In the genomic region with DNA sequence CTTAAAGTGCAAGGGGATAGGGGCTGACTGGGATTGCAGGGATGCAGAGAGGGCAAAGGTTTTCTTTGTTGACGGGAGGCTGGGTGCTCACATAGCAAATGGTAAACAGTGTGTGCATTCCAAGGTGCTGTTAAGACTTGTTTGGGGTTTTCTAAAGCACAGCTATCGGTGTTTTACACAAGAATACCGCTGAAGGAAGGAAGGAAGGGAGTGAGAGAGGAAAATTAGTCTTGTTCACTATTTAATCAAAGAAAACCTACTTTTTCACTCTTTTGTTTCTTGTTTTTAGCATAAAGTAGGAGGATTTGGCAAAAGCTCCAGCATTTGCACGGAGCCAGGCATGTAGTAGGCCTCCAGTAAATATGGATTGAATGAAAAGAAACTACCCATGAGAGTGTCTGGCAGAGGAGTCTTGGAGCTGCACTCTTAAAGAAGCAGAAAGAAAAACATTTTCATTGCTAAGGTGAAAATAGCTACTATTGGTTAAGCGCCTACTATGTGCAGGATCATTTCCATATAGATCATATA, we compare ENCODE assay signal across 18 cellular contexts.
DNase-seq lines count a peak whose midpoint lies in the region; ATAC-seq, FAIRE-seq and TF ChIP-seq lines count a peak whose summit lies in the region.
"Had no signal": no experiment of that assay in that cellular context is flagged by ENCODE, and none has a peak within 500 bp of the region (broad histone marks: within the 10 kb centered on the region; RNA-seq: fewer than 3 reads in every experiment).

No MANE protein-coding gene starts in this region.

- H3K27me3 Mint-ChIP-seq in chondrocyte (ENCODE audit: low read depth) = no peaks in the 10 kb centered on the region
- H3K27me3 Mint-ChIP-seq: stimulated activated memory B cell treated with anti-CD40 and anti-IgM and Interleukin-4, amounts not matched to agents 10 μg/mL and 1 μg/mL and 100 μg/mL, for 72 hours had no signal

- peaks cover 11% of the 10 kb centered on the region for H3K9me3 Mint-ChIP-seq in chondrocyte (ENCODE audit: low read depth)

- CTCF ChIA-PET in IMR-90 (lab: Yijun Ruan, JAX) = interaction anchor here (0.7 kb wide), 1 partner anchor 13 kb away, joined by 3 read pairs; no protein-coding TSS in a partner anchor

- H3K36me3 Mint-ChIP-seq in chondrocyte (ENCODE audit: low read depth) = peaks cover 11% of the 10 kb centered on the region
- H3K36me3 Mint-ChIP-seq: CD14-positive monocyte; stimulated activated memory B cell treated with anti-CD40 and anti-IgM and Interleukin-4, amounts not matched to agents 10 μg/mL and 1 μg/mL and 100 μg/mL, for 72 hours had no signal

- in situ Hi-C loops in IMR-90 (cut with MboI; ENCODE audit: low sequenced_read_pairs) = no loop called here

- H3K4ac ChIP-seq in IMR-90 (ENCODE audit: low read depth, low read length) = peak overlapping the region; percentile 98

- no peaks in the 10 kb centered on the region for H4K20me1 ChIP-seq in IMR-90 (ENCODE audit: insufficient read depth, low read length)

- peak overlapping the region; percentile 85 for H4K5ac ChIP-seq in IMR-90 (ENCODE audit: low read depth, low read length)

- H3K4me1 ChIP-seq in IMR-90 (ENCODE audit: control insufficient read depth, insufficient read depth, low read length) = peaks cover 22% of the 10 kb centered on the region
- H3K4me1 ChIP-seq in iPS-18a (ENCODE audit: control insufficient read depth, low read depth, low read length) = peaks cover 34% of the 10 kb centered on the region

- peak overlapping the region; percentile 73 for H2AK5ac ChIP-seq in IMR-90 (ENCODE audit: low read depth, low read length)

- H3K23ac ChIP-seq in IMR-90 (ENCODE audit: low read depth, low read length) = peak overlapping the region; percentile 95

- BruUV-seq in IMR-90 (replicated peaks; lab: Mats Ljungman, UMichigan) = no TSS peak

- peak overlapping the region; percentile 98 for H2BK120ac ChIP-seq in IMR-90 (ENCODE audit: low read depth, low read length)

- no peak for TF ChIP-seq CTCF in IMR-90 (conservative IDR thresholded peaks at IDR 0.05; ENCODE audit: low read depth, low read length)
- TF ChIP-seq CTCF in chondrocyte (IDR thresholded peaks at IDR 0.05) = no peak

- H3K56ac ChIP-seq in IMR-90 (ENCODE audit: extremely low read depth, insufficient read depth, low read length) = peak overlapping the region; percentile 68; the same call in 1 of the 2 replicates

- H3K4me3 Mint-ChIP-seq in chondrocyte (ENCODE audit: unreplicated experiment) = no peak overlapping the region
- H3K4me3 Mint-ChIP-seq: activated T-helper 1 cell treated with anti-CD3 and anti-CD28 coated beads, Interleukin-12 subunit alpha, Interleukin-12 subunit beta, Interleukin-2, Interleukin-4 antibody, amounts not matched to agents 30 ng/mL and 10 ng/mL and 1 ng/mL, durations not matched to agents 14 hours and 24 hours and 36 hours; CD14-positive monocyte; stimulated activated memory B cell treated with anti-CD40 and anti-IgM and Interleukin-4, amounts not matched to agents 10 μg/mL and 1 μg/mL and 100 μg/mL, for 72 hours had no signal

- peak overlapping the region; percentile 96 for H2BK5ac ChIP-seq in IMR-90 (ENCODE audit: low read depth, low read length, poor library complexity, severe bottlenecking)

- peak overlapping the region; percentile 42 for H2BK15ac ChIP-seq in IMR-90 (ENCODE audit: low read depth, low read length)

- peak overlapping the region; percentile 80 for H3K18ac ChIP-seq in IMR-90 (ENCODE audit: low read depth, low read length)

- dilution Hi-C loops in IMR-90 (cut with HindIII; ENCODE audit: low sequenced_read_pairs, unreplicated experiment) = no loop called here

- TF ChIP-seq POLR2A in IMR-90 (IDR thresholded peaks at IDR 0.05; ENCODE audit: low read depth, low read length) (no peak), GM12892 (IDR thresholded peaks at IDR 0.05; ENCODE audit: low read depth, low read length) (no peak)

- H3K79me1 ChIP-seq in IMR-90 (ENCODE audit: low read depth in 1 of 2, low read length in 2 of 2) = no peaks in the 10 kb centered on the region

- POLR2A ChIA-PET in IMR-90 (lab: Charles Lee; ENCODE audit: unreplicated experiment) = interaction anchor here (1.0 kb wide), 1 partner anchor 116 kb away, joined by 4 read pairs; no protein-coding TSS in a partner anchor

- H3K9ac ChIP-seq in IMR-90 (ENCODE audit: low read depth, low read length) (peak overlapping the region; percentile 28), iPS-18a (ENCODE audit: low read length) (peak overlapping the region; percentile 11)

- H3K36me3 ChIP-seq in IMR-90 (ENCODE audit: control insufficient read depth, insufficient read depth, low read length) (no peaks in the 10 kb centered on the region), iPS-18a (ENCODE audit: control insufficient read depth, low read depth, low read length) (no peaks in the 10 kb centered on the region)

- FAIRE-seq in GM12892 (lab: Jason Lieb, UNC) = no peak
- FAIRE-seq: HTR-8/SVneo had no signal

- peak; percentile 62 for DNase-seq in IMR-90
- no peak for DNase-seq in chondrocyte (ENCODE audit: low spot score)
- DNase-seq in GM12892 (ENCODE audit: insufficient read length) = no peak
- DNase-seq in activated effector memory CD4-positive, alpha-beta T cell treated with Interleukin-2 at 50 U/mL for 16 hours = no peak
- no peak for DNase-seq in NCI-H2227 (lab: John Stamatoyannopoulos, UW; ENCODE audit: unreplicated experiment)
- no peak for DNase-seq in stimulated activated CD4-positive, alpha-beta T cell treated with anti-CD3 and anti-CD28 coated beads, Interleukin-4, amount 100 ng/mL, for 4 hours
- DNase-seq: anterior cingulate cortex, dermis blood vessel endothelial cell, DND-41, NCI-H2171 treated with DMSO at 0.1 percent for 48 hours, right cardiac atrium, SIG-M5 had no signal

- peak overlapping the region; percentile 81 for H3K27ac ChIP-seq in IMR-90 (ENCODE audit: insufficient read depth, low read length)
- H3K27ac ChIP-seq in iPS-18a (ENCODE audit: low read length) = peak overlapping the region; percentile 3
- H3K27ac ChIP-seq in skin epidermis = peak overlapping the region in 14 of 21 experiments; percentile 7 to 76 (median 57)

- WGBS in IMR-90 (ENCODE audit: extremely low coverage in 2 of 2, insufficient read length in 1 of 2), 2 experiments = 0% methylated on average over 1 of the region's 5 CpGs; no CpG with 5 or more reads in 1 of the 2 experiments

- peak overlapping the region; percentile 98 for H2BK20ac ChIP-seq in IMR-90 (ENCODE audit: low read depth, low read length)

- H3K27ac Mint-ChIP-seq in chondrocyte (ENCODE audit: unreplicated experiment) = peak overlapping the region; percentile 94
- H3K27ac Mint-ChIP-seq: activated T-helper 1 cell treated with anti-CD3 and anti-CD28 coated beads, Interleukin-12 subunit alpha, Interleukin-12 subunit beta, Interleukin-2, Interleukin-4 antibody, amounts not matched to agents 30 ng/mL and 10 ng/mL and 1 ng/mL, durations not matched to agents 14 hours and 24 hours and 36 hours; CD14-positive monocyte; stimulated activated memory B cell treated with anti-CD40 and anti-IgM and Interleukin-4, amounts not matched to agents 10 μg/mL and 1 μg/mL and 100 μg/mL, for 72 hours had no signal

- peaks cover 58% of the 10 kb centered on the region for H3K4me1 Mint-ChIP-seq in chondrocyte (ENCODE audit: low read depth)
- H3K4me1 Mint-ChIP-seq: stimulated activated memory B cell treated with anti-CD40 and anti-IgM and Interleukin-4, amounts not matched to agents 10 μg/mL and 1 μg/mL and 100 μg/mL, for 72 hours had no signal

- peak overlapping the region; percentile 61 for H3K4me2 ChIP-seq in IMR-90 (ENCODE audit: low read depth, low read length)

- peaks cover 7% of the 10 kb centered on the region; the same call in 1 of the 2 replicates for H3K9me1 ChIP-seq in IMR-90 (ENCODE audit: insufficient read depth, low read length)

- no peak overlapping the region for H3K4me3 ChIP-seq in IMR-90 (ENCODE audit: insufficient read depth, low read depth, low read length)
- H3K4me3 ChIP-seq in iPS-18a (ENCODE audit: low read length) = no peak overlapping the region
- H3K4me3 ChIP-seq in skin epidermis = no peak overlapping the region

- peak overlapping the region; percentile 95 for H3K14ac ChIP-seq in IMR-90 (replicated peaks; ENCODE audit: low read depth, low read length)

- intact Hi-C loops in IMR-90 (cut with micrococcal nuclease) = loop anchor here (5.0 kb wide), 5 partner anchors 100 to 750 kb away; partner anchors contain the start of gene PDGFRA

- peak; percentile 43 for ATAC-seq in IMR-90 (ENCODE audit: low read depth)
- ATAC-seq: stimulated activated memory B cell treated with anti-CD40 and anti-IgM and Interleukin-4, amounts not matched to agents 10 μg/mL and 1 μg/mL and 100 μg/mL, for 72 hours had no signal

- H2AK9ac ChIP-seq in IMR-90 (replicated peaks; ENCODE audit: low read depth, low read length, poor library complexity) = peak overlapping the region; percentile 47

- H4K91ac ChIP-seq in IMR-90 (ENCODE audit: insufficient read depth, low read depth, low read length) = peak overlapping the region; percentile 95

- H2AFZ ChIP-seq in IMR-90 (replicated peaks; ENCODE audit: low read length, poor library complexity) = peak overlapping the region; percentile 82

- H3K27me3 ChIP-seq in IMR-90 (ENCODE audit: control insufficient read depth, insufficient read depth, low read length) (no peaks in the 10 kb centered on the region), iPS-18a (ENCODE audit: control insufficient read depth, insufficient read depth, low read length) (no peaks in the 10 kb centered on the region)

- TF ChIP-seq RAD21 in IMR-90 (IDR thresholded peaks at IDR 0.05; ENCODE audit: low read length) = no peak

- H4K8ac ChIP-seq in IMR-90 (ENCODE audit: low read depth in 2 of 2, low read length in 2 of 2) = peak overlapping the region; percentile 30 to 73; a peak in 3 of 4 replicates

- H3K9me3 ChIP-seq in IMR-90 (ENCODE audit: control insufficient read depth, insufficient read depth, low read length) (no peaks in the 10 kb centered on the region), iPS-18a (ENCODE audit: control insufficient read depth, low read depth, low read length) (no peaks in the 10 kb centered on the region)

TF ChIP-seq in IMR-90, 13 proteins besides CTCF, POLR2A, EP300 and RAD21 (continues in another document):
- no peak for TF ChIP-seq NFE2L2 (IDR thresholded peaks at IDR 0.05; ENCODE audit: low read depth, low read length)
- no peak for TF ChIP-seq MAFK (IDR thresholded peaks at IDR 0.05; ENCODE audit: low read depth, low read length)
- TF ChIP-seq BHLHE40 (IDR thresholded peaks at IDR 0.05; ENCODE audit: low read depth, low read length) = no peak
- no peak for TF ChIP-seq FOS (IDR thresholded peaks at IDR 0.05; ENCODE audit: low read depth, low read length)
- no peak for TF ChIP-seq CEBPB (IDR thresholded peaks at IDR 0.05; ENCODE audit: low read depth, low read length)
- no peak for TF ChIP-seq RCOR1 (IDR thresholded peaks at IDR 0.05; ENCODE audit: insufficient replicate concordance, low read length)
- TF ChIP-seq CHD1 (IDR thresholded peaks at IDR 0.05; ENCODE audit: low read depth, low read length) = no peak
- no peak for TF ChIP-seq SMC3 (IDR thresholded peaks at IDR 0.05; ENCODE audit: low read depth, low read length)
- no peak for TF ChIP-seq RFX5 (IDR thresholded peaks at IDR 0.05; ENCODE audit: low read depth, low read length)
- no peak for TF ChIP-seq MAZ (IDR thresholded peaks at IDR 0.05; ENCODE audit: borderline replicate concordance, low read depth, low read length)

Comparison
In these comparisons a context has a peak if more than half of its experiments do, and no peak if none do; other contexts are left out.
1. H3K27ac ChIP-seq: peak in every context shown above with its lines; median percentile 81 in IMR-90; 57 in skin epidermis; 3 in iPS-18a.